In the genomic region with DNA sequence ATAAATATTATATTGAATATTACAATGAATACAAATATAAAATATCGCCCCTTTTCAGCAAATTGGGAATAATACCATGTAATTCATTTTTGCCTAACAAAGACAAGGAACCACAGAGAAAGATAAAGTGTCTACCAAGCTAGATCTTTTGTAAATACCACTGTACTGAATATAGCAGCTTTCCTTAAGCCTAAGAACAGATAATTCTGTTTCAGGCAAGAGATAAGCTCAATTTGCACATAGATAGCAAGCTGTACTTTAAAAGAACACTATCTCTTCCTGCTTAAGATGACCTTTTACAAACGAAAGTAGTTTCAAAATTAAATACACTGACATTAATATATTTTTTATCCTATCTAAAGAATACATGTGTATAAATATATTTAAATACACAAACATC, we compare ENCODE assay signal across 13 cellular contexts. TPM values are rescaled to one million over a fixed set of nuclear protein-coding genes. Genes with fewer than 3 reads are reported as not detected.
A peak's percentile ranks its signal among the peaks of the same experiment; 100 is the strongest.
DNase-seq lines count a peak whose midpoint lies in the region; FAIRE-seq and TF ChIP-seq lines count a peak whose summit lies in the region.
"Not testable (repeated sequence)": the region's sequence is repeated elsewhere in the genome, so short reads cannot be mapped to it uniquely, and the experiment has no call there.
"Had no signal": no experiment of that assay in that cellular context is flagged by ENCODE, and none has a peak within 500 bp of the region (broad histone marks: within the 10 kb centered on the region; RNA-seq: fewer than 3 reads in every experiment).

No MANE protein-coding gene starts in this region.

- POLR2A ChIA-PET in endothelial cell of umbilical vein (lab: Charles Lee), result not testable (repeated sequence)

- dilution Hi-C loops in endothelial cell of umbilical vein (cut with MboI; ENCODE audit: extremely low pct_ligation_motif_present, low sequenced_read_pairs), result not testable (repeated sequence)

- BruUV-seq in endothelial cell of umbilical vein (replicated peaks; lab: Mats Ljungman, UMichigan), result not testable (repeated sequence)

- H3K4me2 ChIP-seq in endothelial cell of umbilical vein (ENCODE audit: insufficient read depth, low read length); mesendoderm (ENCODE audit: low read length): not testable (repeated sequence)

- not testable (repeated sequence) for H4K5ac ChIP-seq in mesendoderm (ENCODE audit: low read length)

- not testable (repeated sequence) for H3K23ac ChIP-seq in mesendoderm (ENCODE audit: low read length)

- not testable (repeated sequence) for H3K56ac ChIP-seq in mesendoderm (ENCODE audit: low read length)

- not testable (repeated sequence) for H3K9me3 ChIP-seq in endothelial cell of umbilical vein (replicated peaks; ENCODE audit: control insufficient read depth, insufficient read depth, low read length); small intestine (ENCODE audit: control insufficient read depth, low read depth)

- not testable (repeated sequence) for H2AK5ac ChIP-seq in mesendoderm (ENCODE audit: low read length)

- H2AFZ ChIP-seq in endothelial cell of umbilical vein (ENCODE audit: low read depth, low read length), result not testable (repeated sequence)

- not testable (repeated sequence) for H3K18ac ChIP-seq in mesendoderm (ENCODE audit: low read length)

- not testable (repeated sequence) for H2BK15ac ChIP-seq in mesendoderm (replicated peaks; ENCODE audit: low read depth)

- H3K4ac ChIP-seq in mesendoderm (ENCODE audit: low read depth, low read length), result not testable (repeated sequence)

- H3K9me1 ChIP-seq in endothelial cell of umbilical vein (replicated peaks; ENCODE audit: control insufficient read depth, extremely low read depth, insufficient read depth, low read length), result not testable (repeated sequence)

- H3K36me3 ChIP-seq in endothelial cell of umbilical vein (ENCODE audit: control insufficient read depth in 2 of 2, extremely low read depth in 1 of 2, insufficient read depth in 2 of 2, low read length in 2 of 2); mesendoderm (ENCODE audit: control insufficient read depth, insufficient read depth, low read length); small intestine (ENCODE audit: control insufficient read depth in 2 of 2, insufficient read depth in 2 of 2, low read length in 2 of 2): not testable (repeated sequence)

- not testable (repeated sequence) for H2BK5ac ChIP-seq in mesendoderm (ENCODE audit: low read length)

- not testable (repeated sequence) for H4K20me1 ChIP-seq in endothelial cell of umbilical vein (replicated peaks; ENCODE audit: control insufficient read depth, extremely low read depth, insufficient read depth, low read length)

- not testable (repeated sequence) for H3K4me3 ChIP-seq in endothelial cell of umbilical vein (replicated peaks in 1 of 3; ENCODE audit: insufficient read depth in 1 of 3, low read depth in 1 of 3, low read length in 3 of 3); mesendoderm (ENCODE audit: low read length); small intestine (ENCODE audit: low read depth in 1 of 2, low read length in 2 of 2)

- not testable (repeated sequence) for H3K4me1 ChIP-seq in endothelial cell of umbilical vein (ENCODE audit: control insufficient read depth, extremely low read depth, insufficient read depth, low read length); mesendoderm (ENCODE audit: control insufficient read depth, low read depth, low read length); small intestine (ENCODE audit: control insufficient read depth in 2 of 2, insufficient read depth in 1 of 2, low read depth in 1 of 2, low read length in 1 of 2)

- H3K79me2 ChIP-seq in endothelial cell of umbilical vein (ENCODE audit: control insufficient read depth, insufficient read depth, low read length); mesendoderm (ENCODE audit: control insufficient read depth, insufficient read depth, low read length): not testable (repeated sequence)

- not testable (repeated sequence) for H3K27me3 ChIP-seq in endothelial cell of umbilical vein (ENCODE audit: control insufficient read depth in 2 of 2, insufficient read depth in 2 of 2, low read length in 2 of 2); mesendoderm (ENCODE audit: insufficient read depth, low read length, poor library complexity); small intestine (ENCODE audit: control insufficient read depth in 2 of 2, insufficient read depth in 2 of 2, low read length in 2 of 2)

- WGBS in mesendoderm (ENCODE audit: extremely low coverage, insufficient coverage, low lambda C conversion rate), result no CpG with 5 or more reads among the region's 2 CpGs
- 37 to 57% (median 45%) methylated on average over 2 of the region's 2 CpGs for WGBS in small intestine, 3 donors

- not testable (repeated sequence) for H2BK120ac ChIP-seq in mesendoderm (ENCODE audit: low read depth, low read length)

- DNase-seq in NCI-H82 treated with DMSO at 0.1 percent for 48 hours (lab: John Stamatoyannopoulos, UW; ENCODE audit: unreplicated experiment), result peak; percentile 4
- peak; percentile 29 for DNase-seq in amniotic epithelial cell (ENCODE audit: low read depth)
- DNase-seq in endothelial cell of umbilical vein (ENCODE audit: low read depth, low spot score); small intestine: not testable (repeated sequence)
- DNase-seq in mesendoderm, result peak; percentile 58

- intact Hi-C loops in endothelial cell of umbilical vein (cut with micrococcal nuclease), result not testable (repeated sequence)

- FAIRE-seq in A204.1 (lab: Jason Lieb, UNC) (peak; percentile 81), TTC549 (lab: Jason Lieb, UNC) (peak; percentile 3), endothelial cell of umbilical vein (lab: Jason Lieb, UNC) (peak; percentile 47), small intestine (lab: Jason Lieb, UNC) (peak; percentile 15)

- CTCF ChIA-PET in endothelial cell of umbilical vein (lab: Charles Lee), result interaction anchor here (0.9 to 1.3 kb wide), 2 partner anchors 10 to 17 kb away, joined by 4 read pairs; no protein-coding TSS in a partner anchor

- H4K8ac ChIP-seq in mesendoderm (ENCODE audit: low read depth, low read length), result not testable (repeated sequence)

- TF ChIP-seq CTCF in endothelial cell of umbilical vein (IDR thresholded peaks at IDR 0.05; ENCODE audit: extremely low read depth in 1 of 2, insufficient read depth in 1 of 2, low read depth in 1 of 2, low read length in 2 of 2), result not testable (repeated sequence)

- not testable (repeated sequence) for H3K27ac ChIP-seq in endothelial cell of umbilical vein (ENCODE audit: insufficient read depth, low read depth, low read length); mesendoderm (ENCODE audit: low read depth, low read length); small intestine (ENCODE audit: low read depth in 1 of 2, low read length in 1 of 2)

- H3K79me1 ChIP-seq in mesendoderm (ENCODE audit: low read length), result not testable (repeated sequence)

- not testable (repeated sequence) for H3K9ac ChIP-seq in endothelial cell of umbilical vein (replicated peaks; ENCODE audit: extremely low read depth, insufficient read depth, low read length); mesendoderm (ENCODE audit: low read length)

- TF ChIP-seq POLR2A in endothelial cell of umbilical vein (IDR thresholded peaks at IDR 0.05; ENCODE audit: low read depth, low read length), result not testable (repeated sequence)

RNA-seq across cellular contexts. Expression of gene LRP1B, which starts 43.2 kb away (rescaled TPM):
- 0.07 TPM in 2 replicates for total RNA-seq in endothelial cell of umbilical vein
- polyA plus RNA-seq in endothelial cell of umbilical vein (0.02 and 0.03 TPM in 2 replicates), small intestine (under 1 TPM in 1 of 3 donors, not detected in 2; 0.07 TPM)
- polyA plus RNA-seq in endothelial cell of umbilical vein (2011; cell fraction: cytosol; rRNA removed), result 0.01 TPM in 2 replicates
- 0.05 and 0.07 TPM in 2 replicates for polyA plus RNA-seq in endothelial cell of umbilical vein (2011; cell fraction: nucleus; rRNA removed)
- polyA plus RNA-seq in endothelial cell of umbilical vein (2012), result 0.04 and 0.15 TPM in 2 replicates
- polyA minus RNA-seq in endothelial cell of umbilical vein, result 0.12 and 0.15 TPM in 2 replicates
- polyA minus RNA-seq in endothelial cell of umbilical vein (2011; cell fraction: cytosol; rRNA and poly(A)+ RNA removed), result 1.0 TPM
- 0.24 and 0.82 TPM in 2 replicates for polyA minus RNA-seq in endothelial cell of umbilical vein (2011; cell fraction: nucleus; rRNA and poly(A)+ RNA removed)
- polyA plus RNA-seq in mesendoderm (2013, experiment 1 of 2), result 0.21 TPM
- 0.21 TPM for polyA plus RNA-seq in mesendoderm (2013, experiment 2 of 2)
- total RNA-seq: CD4-positive, alpha-beta memory T cell; CD4-positive, CD25-positive, alpha-beta regulatory T cell; CD8-positive, alpha-beta memory T cell; Daoy; G401 had no signal
- polyA plus RNA-seq: CD14-positive monocyte; CD4-positive, alpha-beta memory T cell; CD4-positive, CD25-positive, alpha-beta regulatory T cell; CD8-positive, alpha-beta memory T cell had no signal
